ENCODE assay signal across 7 cellular contexts in genomic region chr4:140103676-140104075, GRCh38. TPM values are rescaled to one million over a fixed set of nuclear protein-coding genes. Genes with fewer than 3 reads are reported as not detected.
A peak's percentile ranks its signal among the peaks of the same experiment; 100 is the strongest.
DNase-seq lines count a peak whose midpoint lies in the region; ATAC-seq and TF ChIP-seq lines count a peak whose summit lies in the region.

No MANE protein-coding gene starts in this region.

- ATAC-seq in GM18873 (IDR thresholded peaks at IDR 0.05; ENCODE audit: low FRiP score, unreplicated experiment) (peak; percentile 93), HG02938 (IDR thresholded peaks at IDR 0.05; ENCODE audit: unreplicated experiment) (peak; percentile 86), RWPE2 (ENCODE audit: low read depth) (peak; percentile 79)

- TF ChIP-seq POLR2A in prostate gland (IDR thresholded peaks at IDR 0.05) = no peak
- no peak for TF ChIP-seq POLR2A in uterus (IDR thresholded peaks at IDR 0.05)

- H3K27ac ChIP-seq in RWPE2 (ENCODE audit: poor library complexity, severe bottlenecking) (peak overlapping the region; percentile 66), epithelial cell of prostate (peak overlapping the region; percentile 94), prostate gland (no peak overlapping the region), uterus (no peak overlapping the region)

- TF ChIP-seq CTCF in RWPE2 (IDR thresholded peaks at IDR 0.05; ENCODE audit: poor library complexity, severe bottlenecking) = no peak
- no peak for TF ChIP-seq CTCF in prostate gland (IDR thresholded peaks at IDR 0.05)
- no peak for TF ChIP-seq CTCF in uterus (IDR thresholded peaks at IDR 0.05)

- no peak overlapping the region for H3K4me3 ChIP-seq in RWPE2 (ENCODE audit: severe bottlenecking)
- H3K4me3 ChIP-seq in prostate gland = no peak overlapping the region
- H3K4me3 ChIP-seq in uterus = no peak overlapping the region

- WGBS in prostate gland = 84% methylated on average over 3 of the region's 3 CpGs

- DNase-seq in RWPE2 (ENCODE audit: low spot score) (no peak), epithelial cell of prostate (ENCODE audit: low read depth, low spot score) (no peak), prostate gland (ENCODE audit: low spot score) (no peak), uterus (no peak), HPDE6-E6E7 (ENCODE audit: extremely low spot score) (no peak)

- no peaks in the 10 kb centered on the region for H3K36me3 ChIP-seq in RWPE2 (ENCODE audit: low read depth)
- H3K36me3 ChIP-seq in prostate gland = no peaks in the 10 kb centered on the region
- no peaks in the 10 kb centered on the region for H3K36me3 ChIP-seq in uterus

- H3K4me1 ChIP-seq in RWPE2 (ENCODE audit: insufficient read depth, poor library complexity, severe bottlenecking) (peaks cover 39% of the 10 kb centered on the region), prostate gland (replicated peaks) (no peaks in the 10 kb centered on the region), uterus (no peaks in the 10 kb centered on the region)

- intact Hi-C loops in prostate gland (cut with DNase I) (no loop called here), uterus (cut with DNase I; ENCODE audit: low total_unique reads) (no loop called here)

- H3K27me3 ChIP-seq in RWPE2 (ENCODE audit: insufficient read depth, poor library complexity, severe bottlenecking) (no peaks in the 10 kb centered on the region), prostate gland (replicated peaks; ENCODE audit: insufficient read depth) (no peaks in the 10 kb centered on the region), uterus (no peaks in the 10 kb centered on the region)

- H3K9me3 ChIP-seq in RWPE2 (ENCODE audit: severe bottlenecking) (no peaks in the 10 kb centered on the region), prostate gland (no peaks in the 10 kb centered on the region), uterus (no peaks in the 10 kb centered on the region)

RNA-seq across cellular contexts. Expression of gene MAML3, which starts 50.3 kb away (rescaled TPM):
- total RNA-seq in prostate gland (10 to 100 TPM; 15.0 to 30.6 TPM), uterus (10 to 100 TPM in 2 of 4 donors, 1 to 10 TPM in 2; 2.4 to 50.5 (median 17.8) TPM)

Comparison
In these comparisons a context has a peak if more than half of its experiments do, and no peak if none do; other contexts are left out.
1. H3K27ac ChIP-seq: peak in RWPE2 (single experiment) and epithelial cell of prostate (single experiment); none in prostate gland (0 of 2) and uterus (0 of 2).
2. Peak in every context shown above with its lines, with median percentiles within 50 percentile points of each other: ATAC-seq.